Comparison of ENCODE assay signal across 24 cellular contexts in the genomic region with DNA sequence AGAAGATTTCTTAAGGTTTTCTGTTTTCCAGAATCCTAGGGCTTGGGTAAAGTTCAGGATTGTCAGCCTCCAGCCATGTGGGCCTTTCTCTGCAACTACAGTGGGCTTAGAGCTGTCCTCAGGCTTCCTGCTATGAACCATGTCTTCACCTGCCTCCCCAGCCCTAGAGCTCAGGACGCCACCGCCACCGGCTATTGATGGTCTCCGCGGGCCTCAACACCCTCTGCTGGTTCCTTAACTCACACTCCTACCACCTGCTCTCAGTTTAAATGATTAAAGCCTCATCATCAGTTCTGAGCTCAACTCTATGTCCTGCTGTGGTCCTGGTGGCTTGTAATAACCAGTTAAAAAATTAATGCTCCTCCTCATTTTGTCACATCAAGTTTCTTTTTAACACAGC.
DNase-seq lines count a peak whose midpoint lies in the region; ATAC-seq and TF ChIP-seq lines count a peak whose summit lies in the region.
"Had no signal": no experiment of that assay in that cellular context is flagged by ENCODE, and none has a peak within 500 bp of the region (broad histone marks: within the 10 kb centered on the region; RNA-seq: fewer than 3 reads in every experiment).

No MANE protein-coding gene starts in this region.

- no peak overlapping the region for H2AFZ ChIP-seq in smooth muscle cell (ENCODE audit: low read depth)

- no peak overlapping the region for H3K27ac ChIP-seq in smooth muscle cell (ENCODE audit: low read depth)
- H3K27ac ChIP-seq: A549; BLaER1 treated with 17β-estradiol and CSF1 and Interleukin-3, amounts not matched to agents 10 nM and 100 nM; KMS-11; SK-N-MC had no signal

- no peaks in the 10 kb centered on the region for H4K20me1 ChIP-seq in smooth muscle cell (ENCODE audit: low read depth)
- H4K20me1 ChIP-seq: BLaER1 treated with 17β-estradiol and CSF1 and Interleukin-3, amounts not matched to agents 10 nM and 100 nM had no signal

- DNase-seq in H7 (peak; percentile 17), RPMI8226 (peak; percentile 4), iPS-NIHi7 (ENCODE audit: extremely low spot score) (peak; percentile 45), smooth muscle cell (lab: John Stamatoyannopoulos, UW; ENCODE audit: unreplicated experiment) (no peak), Kasumi-1 (lab: John Stamatoyannopoulos, UW) (no peak)
- DNase-seq in activated CD4-positive, alpha-beta T cell treated with anti-CD3 and anti-CD28 coated beads for 36 hours: no peak
- DNase-seq: AML-193; CD4-positive, alpha-beta T cell; COR-L47; DMS79; HCEC 1CT; NCI-H1048; NCI-H1417; NCI-H1694; NCI-H2029 treated with DMSO at 0.1 percent for 48 hours; NCI-H446 treated with DMSO at 0.1 percent for 48 hours; SHP77 treated with DMSO at 0.1 percent for 48 hours had no signal

- H3K9me3 Mint-ChIP-seq in stimulated activated memory B cell treated with anti-CD40 and anti-IgM and Interleukin-4, amounts not matched to agents 10 μg/mL and 1 μg/mL and 100 μg/mL, for 72 hours: no peaks in the 10 kb centered on the region
- no peaks in the 10 kb centered on the region for H3K9me3 Mint-ChIP-seq in activated CD4-positive, alpha-beta T cell treated with anti-CD3 and anti-CD28 coated beads for 36 hours (ENCODE audit: low read depth)
- H3K9me3 Mint-ChIP-seq: CD4-positive, alpha-beta T cell had no signal

- no peaks in the 10 kb centered on the region for H3K79me2 ChIP-seq in smooth muscle cell (ENCODE audit: low read depth)

- H3K9me3 ChIP-seq in smooth muscle cell (replicated peaks; ENCODE audit: low read depth): no peaks in the 10 kb centered on the region
- H3K9me3 ChIP-seq: A549 had no signal

- intact Hi-C loops in activated CD4-positive, alpha-beta T cell treated with anti-CD3 and anti-CD28 coated beads for 36 hours (cut with DNase I, micrococcal nuclease): no loop called here

- H3K4me1 Mint-ChIP-seq in stimulated activated memory B cell treated with anti-CD40 and anti-IgM and Interleukin-4, amounts not matched to agents 10 μg/mL and 1 μg/mL and 100 μg/mL, for 72 hours: no peaks in the 10 kb centered on the region
- H3K4me1 Mint-ChIP-seq in activated CD4-positive, alpha-beta T cell treated with anti-CD3 and anti-CD28 coated beads for 36 hours: no peaks in the 10 kb centered on the region
- H3K4me1 Mint-ChIP-seq: IgD-negative memory B cell had no signal

- H3K36me3 Mint-ChIP-seq in stimulated activated memory B cell treated with anti-CD40 and anti-IgM and Interleukin-4, amounts not matched to agents 10 μg/mL and 1 μg/mL and 100 μg/mL, for 72 hours: no peaks in the 10 kb centered on the region
- H3K36me3 Mint-ChIP-seq in activated CD4-positive, alpha-beta T cell treated with anti-CD3 and anti-CD28 coated beads for 36 hours (ENCODE audit: low read depth): no peaks in the 10 kb centered on the region
- H3K36me3 Mint-ChIP-seq: IgD-negative memory B cell had no signal

- H3K36me3 ChIP-seq in H7 (replicated peaks; ENCODE audit: control insufficient read depth, insufficient read depth, low read length): no peaks in the 10 kb centered on the region
- no peaks in the 10 kb centered on the region for H3K36me3 ChIP-seq in smooth muscle cell (ENCODE audit: low read depth)
- H3K36me3 ChIP-seq: BLaER1 treated with 17β-estradiol and CSF1 and Interleukin-3, amounts not matched to agents 10 nM and 100 nM had no signal

- H3K4me3 Mint-ChIP-seq in stimulated activated memory B cell treated with anti-CD40 and anti-IgM and Interleukin-4, amounts not matched to agents 10 μg/mL and 1 μg/mL and 100 μg/mL, for 72 hours: no peak overlapping the region
- no peak overlapping the region for H3K4me3 Mint-ChIP-seq in activated CD4-positive, alpha-beta T cell treated with anti-CD3 and anti-CD28 coated beads for 36 hours
- H3K4me3 Mint-ChIP-seq: CD4-positive, alpha-beta T cell; IgD-negative memory B cell had no signal

- POLR2A ChIA-PET in activated CD4-positive, alpha-beta T cell treated with anti-CD3 and anti-CD28 coated beads for 36 hours (lab: Charles Lee): no interaction called here

- WGBS in smooth muscle cell (ENCODE audit: low lambda C conversion rate): 71% methylated on average over 5 of the region's 5 CpGs

- no peak overlapping the region for H3K9ac ChIP-seq in smooth muscle cell (ENCODE audit: low read depth)
- H3K9ac ChIP-seq: BLaER1 treated with 17β-estradiol and CSF1 and Interleukin-3, amounts not matched to agents 10 nM and 100 nM; KMS-11 had no signal

- ATAC-seq in stimulated activated memory B cell treated with anti-CD40 and anti-IgM and Interleukin-4, amounts not matched to agents 10 μg/mL and 1 μg/mL and 100 μg/mL, for 72 hours: peak; percentile 28
- ATAC-seq in activated CD4-positive, alpha-beta T cell treated with anti-CD3 and anti-CD28 coated beads for 36 hours: no peak
- ATAC-seq: A549, Panc1 had no signal

- H3K27ac Mint-ChIP-seq in stimulated activated memory B cell treated with anti-CD40 and anti-IgM and Interleukin-4, amounts not matched to agents 10 μg/mL and 1 μg/mL and 100 μg/mL, for 72 hours: no peak overlapping the region
- no peak overlapping the region for H3K27ac Mint-ChIP-seq in activated CD4-positive, alpha-beta T cell treated with anti-CD3 and anti-CD28 coated beads for 36 hours
- H3K27ac Mint-ChIP-seq: CD4-positive, alpha-beta T cell; IgD-negative memory B cell had no signal

- H3K27me3 Mint-ChIP-seq in stimulated activated memory B cell treated with anti-CD40 and anti-IgM and Interleukin-4, amounts not matched to agents 10 μg/mL and 1 μg/mL and 100 μg/mL, for 72 hours: no peaks in the 10 kb centered on the region
- H3K27me3 Mint-ChIP-seq in activated CD4-positive, alpha-beta T cell treated with anti-CD3 and anti-CD28 coated beads for 36 hours: no peaks in the 10 kb centered on the region
- H3K27me3 Mint-ChIP-seq: CD4-positive, alpha-beta T cell; IgD-negative memory B cell had no signal

- no peak overlapping the region for H3K4me3 ChIP-seq in H7 (ENCODE audit: insufficient read depth, low read depth, low read length)
- no peak overlapping the region for H3K4me3 ChIP-seq in smooth muscle cell
- H3K4me3 ChIP-seq: A549; BLaER1 treated with 17β-estradiol and CSF1 and Interleukin-3, amounts not matched to agents 10 nM and 100 nM; SK-N-MC had no signal

- no peaks in the 10 kb centered on the region for H3F3A ChIP-seq in smooth muscle cell (ENCODE audit: low read depth)

- TF ChIP-seq CTCF in smooth muscle cell (IDR thresholded peaks at IDR 0.05; ENCODE audit: borderline replicate concordance, insufficient read depth, poor library complexity, severe bottlenecking): no peak

- CTCF ChIA-PET in activated CD4-positive, alpha-beta T cell treated with anti-CD3 and anti-CD28 coated beads for 36 hours (lab: Charles Lee): no interaction called here

- no peaks in the 10 kb centered on the region for H3K4me1 ChIP-seq in smooth muscle cell (ENCODE audit: low read depth)

- no peak overlapping the region for H3K4me2 ChIP-seq in smooth muscle cell
- H3K4me2 ChIP-seq: A549; BLaER1 treated with 17β-estradiol and CSF1 and Interleukin-3, amounts not matched to agents 10 nM and 100 nM; KMS-11 had no signal

- no peaks in the 10 kb centered on the region for H3K27me3 ChIP-seq in H7 (ENCODE audit: control insufficient read depth, insufficient read depth, low read length)
- no peaks in the 10 kb centered on the region for H3K27me3 ChIP-seq in smooth muscle cell (ENCODE audit: low read depth)
- H3K27me3 ChIP-seq: BLaER1 treated with 17β-estradiol and CSF1 and Interleukin-3, amounts not matched to agents 10 nM and 100 nM had no signal

Comparison
In these comparisons a context has a peak if more than half of its experiments do, and no peak if none do; other contexts are left out.
1. DNase-seq: peak in H7 (single experiment), RPMI8226 (single experiment) and iPS-NIHi7 (single experiment); none in smooth muscle cell (single experiment), Kasumi-1 (0 of 2) and activated CD4-positive, alpha-beta T cell treated with anti-CD3 and anti-CD28 coated beads for 36 hours (single experiment).